10 cellular contexts compared by ENCODE assay signal in the genomic region with DNA sequence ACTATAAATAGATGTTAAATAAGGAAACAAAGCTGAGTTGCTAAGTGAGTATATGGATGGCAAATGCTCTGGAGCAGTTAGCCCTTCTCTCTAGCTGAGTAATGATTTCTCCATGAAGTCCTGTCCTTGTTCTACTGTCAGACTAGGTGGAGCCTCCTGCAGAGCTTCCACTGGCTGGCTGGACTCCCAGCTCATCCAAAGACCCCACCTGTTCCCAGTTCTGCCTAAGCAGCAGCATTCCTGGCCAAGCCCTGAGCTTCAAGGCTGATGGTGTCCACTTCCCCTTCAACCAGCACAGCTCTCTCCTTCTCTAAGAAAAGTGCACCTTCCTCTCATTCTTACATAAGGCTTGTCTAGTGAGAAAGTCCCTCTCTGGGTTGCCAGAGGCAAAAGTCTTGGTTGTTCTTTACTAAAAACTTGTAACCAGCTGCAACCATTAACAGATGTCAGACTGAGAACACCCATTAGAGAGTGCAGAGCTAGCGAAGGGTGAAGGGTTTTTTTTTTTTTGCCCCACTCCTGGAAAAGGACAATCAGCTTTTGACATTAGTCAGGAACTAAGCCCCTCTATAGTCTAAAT. TPM values are rescaled to one million over a fixed set of nuclear protein-coding genes. Genes with fewer than 3 reads are reported as not detected.
DNase-seq lines count a peak whose midpoint lies in the region; ATAC-seq, FAIRE-seq and TF ChIP-seq lines count a peak whose summit lies in the region.
"Had no signal": no experiment of that assay in that cellular context is flagged by ENCODE, and none has a peak within 500 bp of the region (broad histone marks: within the 10 kb centered on the region; RNA-seq: fewer than 3 reads in every experiment).

No MANE protein-coding gene starts in this region.

- no peaks in the 10 kb centered on the region for H3K79me2 ChIP-seq in hepatocyte

- H3K27ac ChIP-seq in tibial nerve (no peak overlapping the region), hepatocyte (no peak overlapping the region)
- H3K27ac ChIP-seq: coronary artery had no signal

- no peak for FAIRE-seq in urothelium cell line (lab: Jason Lieb, UNC)

- DNase-seq in activated naive CD8-positive, alpha-beta T cell treated with anti-CD3 and anti-CD28 coated beads for 36 hours: no peak
- no peak for DNase-seq in mucosa of descending colon
- DNase-seq in tibial nerve (ENCODE audit: low spot score in 2 of 2): no peak
- no peak for DNase-seq in urothelium cell line (ENCODE audit: low spot score)
- no peak for DNase-seq in hepatocyte (ENCODE audit: low spot score)

- no peaks in the 10 kb centered on the region for H3K27me3 Mint-ChIP-seq in activated naive CD8-positive, alpha-beta T cell treated with anti-CD3 and anti-CD28 coated beads for 36 hours

- TF ChIP-seq EP300 in tibial nerve (IDR thresholded peaks at IDR 0.05): no peak

- TF ChIP-seq CTCF in mucosa of descending colon (IDR thresholded peaks at IDR 0.05) (no peak), tibial nerve (IDR thresholded peaks at IDR 0.05) (no peak), hepatocyte (IDR thresholded peaks at IDR 0.05; ENCODE audit: poor library complexity) (no peak)

- peaks cover 6% of the 10 kb centered on the region for H3K9me3 Mint-ChIP-seq in activated naive CD8-positive, alpha-beta T cell treated with anti-CD3 and anti-CD28 coated beads for 36 hours

- no peaks in the 10 kb centered on the region for H3K9me2 ChIP-seq in hepatocyte (replicated peaks; ENCODE audit: insufficient read depth)

- intact Hi-C loops in mucosa of descending colon (cut with DNase I, micrococcal nuclease): no loop called here

- H3K4me3 Mint-ChIP-seq in activated naive CD8-positive, alpha-beta T cell treated with anti-CD3 and anti-CD28 coated beads for 36 hours: no peak overlapping the region

- no peak overlapping the region for H3K4me2 ChIP-seq in hepatocyte

- no peaks in the 10 kb centered on the region for H3K4me1 ChIP-seq in mucosa of descending colon (ENCODE audit: low read depth)
- H3K4me1 ChIP-seq in tibial nerve: no peaks in the 10 kb centered on the region
- H3K4me1 ChIP-seq in hepatocyte (ENCODE audit: insufficient read depth): peaks cover 3% of the 10 kb centered on the region

- peak; percentile 50 for ATAC-seq in GM18519 (IDR thresholded peaks at IDR 0.05; ENCODE audit: low FRiP score, unreplicated experiment)
- peak; percentile 39 for ATAC-seq in GM21367 (IDR thresholded peaks at IDR 0.05; ENCODE audit: unreplicated experiment)
- peak; percentile 54 for ATAC-seq in HG03139 (IDR thresholded peaks at IDR 0.05; ENCODE audit: unreplicated experiment)
- no peak for ATAC-seq in mucosa of descending colon

- no peak overlapping the region for H2AFZ ChIP-seq in hepatocyte

- H3K27me3 ChIP-seq in tibial nerve (no peaks in the 10 kb centered on the region), hepatocyte (no peaks in the 10 kb centered on the region)

- H3K4me3 ChIP-seq in mucosa of descending colon (no peak overlapping the region), tibial nerve (no peak overlapping the region), hepatocyte (no peak overlapping the region)
- H3K4me3 ChIP-seq: coronary artery had no signal

- H3K9me3 ChIP-seq in mucosa of descending colon (no peaks in the 10 kb centered on the region), tibial nerve (no peaks in the 10 kb centered on the region), hepatocyte (ENCODE audit: low read depth) (no peaks in the 10 kb centered on the region)

- 81 to 90% methylated on average over 1 of the region's 1 CpG for WGBS in tibial nerve, 2 donors
- 65% methylated on average over 1 of the region's 1 CpG for whole genome bisulfite sequencing in hepatocyte (ENCODE audit: low lambda C conversion rate, missing lambda C conversion rate)

- H3K27ac Mint-ChIP-seq in activated naive CD8-positive, alpha-beta T cell treated with anti-CD3 and anti-CD28 coated beads for 36 hours: peak overlapping the region; percentile 4

- no peak for TF ChIP-seq POLR2A in tibial nerve (IDR thresholded peaks at IDR 0.05)

- H3K36me3 Mint-ChIP-seq in activated naive CD8-positive, alpha-beta T cell treated with anti-CD3 and anti-CD28 coated beads for 36 hours: peaks cover 6% of the 10 kb centered on the region

- H3K36me3 ChIP-seq in mucosa of descending colon (ENCODE audit: low read depth): no peaks in the 10 kb centered on the region
- no peaks in the 10 kb centered on the region for H3K36me3 ChIP-seq in tibial nerve
- H3K36me3 ChIP-seq in hepatocyte (replicated peaks; ENCODE audit: insufficient read depth, low read depth): no peaks in the 10 kb centered on the region

- peaks cover 55% of the 10 kb centered on the region for H3K4me1 Mint-ChIP-seq in activated naive CD8-positive, alpha-beta T cell treated with anti-CD3 and anti-CD28 coated beads for 36 hours

- H4K20me1 ChIP-seq in hepatocyte (ENCODE audit: insufficient read depth, poor library complexity, severe bottlenecking): no peaks in the 10 kb centered on the region

RNA-seq across cellular contexts. Expression of a gene that starts 58.9 kb away (rescaled TPM):
- 10 to 100 TPM; 56.4 to 57.7 TPM for total RNA-seq in activated naive CD8-positive, alpha-beta T cell treated with anti-CD3 and anti-CD28 coated beads for 36 hours
- total RNA-seq in mucosa of descending colon: 10 to 100 TPM in 1 of 3 donors, 1 to 10 TPM in 2; 3.6 to 12.6 (median 3.9) TPM
- total RNA-seq in tibial nerve: 10 to 100 TPM; 21.3 to 38.5 (median 31.9) TPM
- 6.2 and 6.4 TPM in 2 replicates for total RNA-seq in hepatocyte
- polyA plus RNA-seq in hepatocyte: 2.4 and 3.8 TPM in 2 replicates
- total RNA-seq: RPMI7951 had no signal
